ENCODE assay signal across 8 cellular contexts in the genomic region with DNA sequence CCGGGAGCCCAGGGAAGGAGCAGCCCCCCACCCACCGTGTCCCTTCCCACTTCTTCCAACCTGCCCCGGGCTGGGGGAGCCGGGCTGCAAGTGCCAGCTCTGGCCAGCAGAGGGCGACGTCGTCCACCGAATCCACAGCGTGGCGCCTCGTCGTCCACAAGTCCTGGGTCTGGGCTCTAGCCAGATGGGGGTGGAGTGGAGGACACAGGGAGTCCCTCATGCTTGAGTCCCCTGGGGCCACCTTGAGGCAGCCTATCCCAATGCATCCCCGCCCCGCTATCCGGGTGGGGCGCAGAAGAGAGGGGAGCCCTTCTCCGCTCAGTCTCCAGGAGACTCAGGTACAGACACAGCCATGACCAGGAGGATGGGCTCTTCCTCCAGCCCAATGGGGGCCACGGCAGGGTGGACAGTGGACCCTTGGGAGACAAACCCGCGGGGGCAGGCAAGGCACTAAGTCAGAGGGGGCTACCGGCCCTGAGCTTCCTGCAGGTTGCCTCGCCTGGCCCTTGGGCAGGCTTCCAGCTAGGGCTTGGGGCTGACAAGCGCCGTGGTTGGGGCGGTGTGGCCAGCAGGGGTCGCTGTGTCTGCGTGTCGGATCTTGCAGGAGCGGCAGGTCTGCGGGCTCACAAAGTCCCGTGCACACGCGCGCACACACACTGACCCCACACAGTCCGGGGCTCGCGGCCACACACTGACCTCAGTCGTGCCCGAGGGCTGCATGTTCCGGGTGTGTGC. TPM values are rescaled to one million over a fixed set of nuclear protein-coding genes. Genes with fewer than 3 reads are reported as not detected.
DNase-seq lines count a peak whose midpoint lies in the region; FAIRE-seq lines count a peak whose summit lies in the region.

No MANE protein-coding gene starts in this region.

- peaks cover 10% of the 10 kb centered on the region for H3K4me1 ChIP-seq in mononuclear cell (ENCODE audit: insufficient read depth, low read length)

- DNase-seq in AG20443 (ENCODE audit: low spot score) (peak; percentile 93), GM19239 (ENCODE audit: insufficient read length, low spot score) (peak; percentile 95), HT-29 (ENCODE audit: low spot score) (peak; percentile 86), NOMO-1 (lab: John Stamatoyannopoulos, UW; ENCODE audit: unreplicated experiment in 2 of 2) (peak; percentile 64 to 72), epidermal melanocyte (ENCODE audit: insufficient read length, low spot score) (peak; percentile 98)
- peak; percentile 95 for DNase-seq in activated CD8-positive, alpha-beta memory T cell treated with anti-CD3 and anti-CD28 coated beads, Interleukin-2, amount 50 U/mL, for 4 hours
- peak; percentile 78 to 80 for DNase-seq in stimulated activated CD8-positive, alpha-beta memory T cell treated with anti-CD3 and anti-CD28 coated beads, Interleukin-15, amount 100 ng/mL, for 48 hours (ENCODE audit: low read depth in 2 of 2)

- peaks cover 10% of the 10 kb centered on the region for H3K27me3 ChIP-seq in mononuclear cell (ENCODE audit: insufficient read depth, low read length)

- peak overlapping the region; percentile 17 for H3K4me3 ChIP-seq in mononuclear cell (ENCODE audit: low read length)

- no peaks in the 10 kb centered on the region for H3K9me3 ChIP-seq in mononuclear cell (ENCODE audit: low read depth, low read length)

- FAIRE-seq in GM19239 (lab: Jason Lieb, UNC): peak; percentile 86

RNA-seq across cellular contexts. Expression of a gene that starts 5.5 kb away (rescaled TPM):
- 109 and 110 TPM in 2 replicates for total RNA-seq in HT-29 (2014; rRNA removed; shearing (Covaris generic))
- total RNA-seq in mononuclear cell: not detected

RNA-seq across cellular contexts. Expression of a gene that starts 5.5 kb away (rescaled TPM):
- 1.8 and 2.0 TPM in 2 replicates for total RNA-seq in HT-29 (2014; rRNA removed; shearing (Covaris generic))
- not detected for total RNA-seq in mononuclear cell

RNA-seq across cellular contexts. Expression of a gene that starts 16.7 kb away (rescaled TPM):
- 0.10 and 0.21 TPM in 2 replicates for total RNA-seq in HT-29 (2014; rRNA removed; shearing (Covaris generic))
- total RNA-seq in mononuclear cell: not detected

RNA-seq across cellular contexts. Expression of a gene that starts 58.1 kb away (rescaled TPM):
- total RNA-seq in HT-29 (2014; rRNA removed; shearing (Covaris generic)): 51.6 and 55.9 TPM in 2 replicates
- 3.7 TPM for total RNA-seq in mononuclear cell

Comparison
In these comparisons a context has a peak if more than half of its experiments do, and no peak if none do; other contexts are left out.
1. Peak in every context shown above with its lines: DNase-seq and H3K4me3 ChIP-seq.
2. RNA of a gene that starts 5.5 kb away (total RNA-seq): 109 to 110 TPM in HT-29; not detected in mononuclear cell (single experiment); every median in the first group is over 100 times any median in the second.